In the genomic region with DNA sequence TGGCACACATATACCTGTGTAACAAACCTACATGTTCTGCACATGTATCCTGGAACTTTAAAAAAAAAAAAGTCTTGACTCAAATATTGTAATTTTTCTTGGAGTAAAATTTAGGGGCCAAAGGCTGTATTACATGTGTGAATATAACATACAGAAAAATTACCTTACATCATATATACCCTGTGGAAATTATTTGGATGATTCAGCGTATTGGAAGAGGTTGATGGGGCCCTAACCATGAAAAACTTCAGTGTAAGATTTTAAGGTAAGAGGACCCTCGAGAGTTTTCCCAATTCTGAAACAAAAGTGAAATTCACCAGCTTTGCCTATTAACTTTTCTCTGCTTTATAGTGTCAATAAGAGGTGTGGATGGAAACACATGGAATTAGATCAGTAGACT, we compare ENCODE assay signal across 26 cellular contexts.
"Had no signal": no experiment of that assay in that cellular context is flagged by ENCODE, and none has a peak within 500 bp of the region (broad histone marks: within the 10 kb centered on the region; RNA-seq: fewer than 3 reads in every experiment).

No MANE protein-coding gene starts in this region.

- H3K36me3 ChIP-seq: colonic mucosa, esophagus muscularis mucosa, esophagus squamous epithelium, gastrocnemius medialis, gastroesophageal sphincter, heart left ventricle, heart right ventricle had no signal

- FAIRE-seq: colon, endothelial cell of umbilical vein had no signal

- H3K27ac ChIP-seq: colonic mucosa, coronary artery, dorsolateral prefrontal cortex, epithelial cell of prostate, esophagus muscularis mucosa, esophagus squamous epithelium, foreskin keratinocyte, gastrocnemius medialis, gastroesophageal sphincter, heart left ventricle, heart right ventricle had no signal

- H3K27me3 ChIP-seq: colonic mucosa, dorsolateral prefrontal cortex, esophagus muscularis mucosa, esophagus squamous epithelium, foreskin keratinocyte, gastrocnemius medialis, gastroesophageal sphincter, heart left ventricle, heart right ventricle had no signal

- ATAC-seq: effector memory CD8-positive, alpha-beta T cell; esophagus mucosa; foreskin keratinocyte; gastrocnemius medialis; gastroesophageal sphincter; heart left ventricle; heart right ventricle had no signal

- H3K9me3 ChIP-seq: colonic mucosa, esophagus muscularis mucosa, esophagus squamous epithelium, gastrocnemius medialis, gastroesophageal sphincter, heart left ventricle, heart right ventricle had no signal

- DNase-seq: colonic mucosa; cortex of kidney; dermis blood vessel endothelial cell; dorsolateral prefrontal cortex; effector CD4-positive, alpha-beta T cell; effector CD8-positive, alpha-beta T cell; effector memory CD4-positive, alpha-beta T cell; effector memory CD8-positive, alpha-beta T cell; endodermal cell; erythroblast; esophagus squamous epithelium; foreskin fibroblast; foreskin keratinocyte; foreskin melanocyte; gastrocnemius medialis; glutamatergic neuron; head of caudate nucleus; heart left ventricle; heart right ventricle had no signal

- H3K4me3 ChIP-seq: colonic mucosa, coronary artery, dorsolateral prefrontal cortex, esophagus muscularis mucosa, esophagus squamous epithelium, gastrocnemius medialis, gastroesophageal sphincter, heart left ventricle, heart right ventricle had no signal

- H3K4me1 ChIP-seq: colonic mucosa, esophagus squamous epithelium had no signal
